8 cellular contexts compared by ENCODE assay signal in genomic region chr1:231626535-231626950, GRCh38. TPM values are rescaled to one million over a fixed set of nuclear protein-coding genes. Genes with fewer than 3 reads are reported as not detected.
DNase-seq lines count a peak whose midpoint lies in the region; ATAC-seq and TF ChIP-seq lines count a peak whose summit lies in the region.

DISC1 (plus strand) TSS chr1:231626790; CDS start chr1:231626868, 78 bp downstream.

- peak within 1 kb of the TSS; percentile 92 to 96 (median 96) for H3K4me3 Mint-ChIP-seq in IgD-negative memory B cell
- peak within 1 kb of the TSS; percentile 88 to 98 (median 94) for H3K4me3 Mint-ChIP-seq in naive thymus-derived CD4-positive, alpha-beta T cell

- intact Hi-C loops in naive thymus-derived CD4-positive, alpha-beta T cell (cut with micrococcal nuclease): loop anchor here (1.0 to 10.0 kb wide), 6 partner anchors 14 to 982 kb away; partner anchors contain the start of genes TSNAX (in 2 of the 2), ARV1 (in 1 of the 2), COG2 (in 1 of the 2) and SPRTN (in 1 of the 2)

- H3K36me3 Mint-ChIP-seq in IgD-negative memory B cell: no peaks in the 10 kb centered on the region
- peaks cover 0 to 4% (median 0%) of the 10 kb centered on the region in 5 donors for H3K36me3 Mint-ChIP-seq in naive thymus-derived CD4-positive, alpha-beta T cell

- no peaks in the 10 kb centered on the region for H3K27me3 ChIP-seq in naive thymus-derived CD4-positive, alpha-beta T cell (ENCODE audit: control insufficient read depth in 2 of 2, insufficient read depth in 2 of 2, low read length in 2 of 2)
- peaks cover 0 to 12% of the 10 kb centered on the region in 2 donors for H3K27me3 ChIP-seq in stomach smooth muscle (ENCODE audit: control insufficient read depth in 1 of 2, insufficient read depth in 2 of 2, low read length in 2 of 2)

- peaks cover 8 to 16% of the 10 kb centered on the region in 2 donors for H3K4me1 ChIP-seq in naive thymus-derived CD4-positive, alpha-beta T cell (ENCODE audit: control insufficient read depth in 2 of 2, insufficient read depth in 2 of 2, low read length in 2 of 2)
- H3K4me1 ChIP-seq in stomach smooth muscle (ENCODE audit: control insufficient read depth, insufficient read depth, low read length): peaks cover 17% of the 10 kb centered on the region

- DNase-seq in C1 segment of cervical spinal cord (lab: John Stamatoyannopoulos, UW) (peak in 13 of 14 donors; percentile 13 to 85 (median 65)), fibroblast of pulmonary artery (ENCODE audit: low read depth) (peak; percentile 84)
- peak; percentile 61 for DNase-seq in activated effector memory CD4-positive, alpha-beta T cell treated with Interleukin-2 at 50 U/mL for 16 hours
- peak; percentile 49 to 74 (median 70) for DNase-seq in naive thymus-derived CD4-positive, alpha-beta T cell

- no peaks in the 10 kb centered on the region for H3K9me3 ChIP-seq in naive thymus-derived CD4-positive, alpha-beta T cell (ENCODE audit: control insufficient read depth in 2 of 3, low read length in 3 of 3)
- H3K9me3 ChIP-seq in stomach smooth muscle (ENCODE audit: control insufficient read depth in 2 of 2, low read length in 2 of 2): no peaks in the 10 kb centered on the region

- ATAC-seq in GM21381 (IDR thresholded peaks at IDR 0.05; ENCODE audit: unreplicated experiment): peak; percentile 50
- peak; percentile 88 for ATAC-seq in naive thymus-derived CD4-positive, alpha-beta T cell

- H3K36me3 ChIP-seq in naive thymus-derived CD4-positive, alpha-beta T cell (ENCODE audit: control insufficient read depth in 2 of 3, insufficient read depth in 3 of 3, low read length in 3 of 3): peaks cover 0 to 4% (median 0%) of the 10 kb centered on the region in 3 experiments
- no peaks in the 10 kb centered on the region for H3K36me3 ChIP-seq in stomach smooth muscle (ENCODE audit: control insufficient read depth in 2 of 2, insufficient read depth in 2 of 2, low read length in 2 of 2)

- H3K27me3 Mint-ChIP-seq in IgD-negative memory B cell: peaks cover 19% of the 10 kb centered on the region
- H3K27me3 Mint-ChIP-seq in naive thymus-derived CD4-positive, alpha-beta T cell: peaks cover 0 to 36% (median 0%) of the 10 kb centered on the region in 5 donors

- POLR2A ChIA-PET in naive thymus-derived CD4-positive, alpha-beta T cell (lab: Charles Lee): interaction anchor here (0.6 to 2.3 kb wide), 7 partner anchors 9 to 289 kb away, joined by 3 to 11 read pairs (median 4); partner anchors contain the start of genes EXOC8 and SPRTN

- H3K4me1 Mint-ChIP-seq in IgD-negative memory B cell: peaks cover 9 to 22% (median 10%) of the 10 kb centered on the region in 3 donors
- H3K4me1 Mint-ChIP-seq in naive thymus-derived CD4-positive, alpha-beta T cell: peaks cover 17 to 52% (median 38%) of the 10 kb centered on the region in 7 donors

- CTCF ChIA-PET in naive thymus-derived CD4-positive, alpha-beta T cell (lab: Charles Lee): interaction anchor here (1.0 kb wide), 1 partner anchor 9 kb away, joined by 5 read pairs; no protein-coding TSS in a partner anchor

- no peak for TF ChIP-seq CTCF in fibroblast of pulmonary artery (IDR thresholded peaks at IDR 0.05; ENCODE audit: low read length, missing control alignments)

- peak within 1 kb of the TSS; percentile 60 for H3K27ac ChIP-seq in naive thymus-derived CD4-positive, alpha-beta T cell (ENCODE audit: low read depth, low read length)
- peak within 1 kb of the TSS; percentile 18 for H3K27ac ChIP-seq in stomach smooth muscle (ENCODE audit: low read length)

- peak within 1 kb of the TSS; percentile 42 to 44 for H3K9ac ChIP-seq in stomach smooth muscle (ENCODE audit: low read length in 2 of 2)

- H3K4me3 ChIP-seq in fibroblast of pulmonary artery (replicated peaks; ENCODE audit: low read depth, low read length) (peak within 1 kb of the TSS; percentile 78), stomach smooth muscle (ENCODE audit: low read length in 2 of 2) (peak within 1 kb of the TSS; percentile 64 to 76)
- peak within 1 kb of the TSS; percentile 74 for H3K4me3 ChIP-seq in naive thymus-derived CD4-positive, alpha-beta T cell (ENCODE audit: low read length)

- peak within 1 kb of the TSS in 2 of 3 donors; percentile 90 to 97 for H3K27ac Mint-ChIP-seq in IgD-negative memory B cell
- peak within 1 kb of the TSS; percentile 77 to 97 (median 92) for H3K27ac Mint-ChIP-seq in naive thymus-derived CD4-positive, alpha-beta T cell

- peaks cover 0 to 2% (median 0%) of the 10 kb centered on the region in 3 donors for H3K9me3 Mint-ChIP-seq in IgD-negative memory B cell
- H3K9me3 Mint-ChIP-seq in naive thymus-derived CD4-positive, alpha-beta T cell: peaks cover 0 to 2% (median 0%) of the 10 kb centered on the region in 11 donors

TF ChIP-seq in PFSK-1, 5 proteins besides CTCF, POLR2A, EP300 and RAD21:
- TF ChIP-seq SIN3A (IDR thresholded peaks at IDR 0.05; ENCODE audit: borderline replicate concordance, insufficient read depth, low read length): peak; percentile 77; the same call in 1 of the 2 replicates
- TF ChIP-seq POLR2AphosphoS5 (IDR thresholded peaks at IDR 0.05; ENCODE audit: low read depth, low read length): peak; percentile 52
- TF ChIP-seq FOXP2 (optimal IDR thresholded peaks at IDR 0.05; ENCODE audit: borderline replicate concordance, extremely low read depth, extremely low read length, insufficient read depth): peak; percentile 98
- TF ChIP-seq, protein P1, sequence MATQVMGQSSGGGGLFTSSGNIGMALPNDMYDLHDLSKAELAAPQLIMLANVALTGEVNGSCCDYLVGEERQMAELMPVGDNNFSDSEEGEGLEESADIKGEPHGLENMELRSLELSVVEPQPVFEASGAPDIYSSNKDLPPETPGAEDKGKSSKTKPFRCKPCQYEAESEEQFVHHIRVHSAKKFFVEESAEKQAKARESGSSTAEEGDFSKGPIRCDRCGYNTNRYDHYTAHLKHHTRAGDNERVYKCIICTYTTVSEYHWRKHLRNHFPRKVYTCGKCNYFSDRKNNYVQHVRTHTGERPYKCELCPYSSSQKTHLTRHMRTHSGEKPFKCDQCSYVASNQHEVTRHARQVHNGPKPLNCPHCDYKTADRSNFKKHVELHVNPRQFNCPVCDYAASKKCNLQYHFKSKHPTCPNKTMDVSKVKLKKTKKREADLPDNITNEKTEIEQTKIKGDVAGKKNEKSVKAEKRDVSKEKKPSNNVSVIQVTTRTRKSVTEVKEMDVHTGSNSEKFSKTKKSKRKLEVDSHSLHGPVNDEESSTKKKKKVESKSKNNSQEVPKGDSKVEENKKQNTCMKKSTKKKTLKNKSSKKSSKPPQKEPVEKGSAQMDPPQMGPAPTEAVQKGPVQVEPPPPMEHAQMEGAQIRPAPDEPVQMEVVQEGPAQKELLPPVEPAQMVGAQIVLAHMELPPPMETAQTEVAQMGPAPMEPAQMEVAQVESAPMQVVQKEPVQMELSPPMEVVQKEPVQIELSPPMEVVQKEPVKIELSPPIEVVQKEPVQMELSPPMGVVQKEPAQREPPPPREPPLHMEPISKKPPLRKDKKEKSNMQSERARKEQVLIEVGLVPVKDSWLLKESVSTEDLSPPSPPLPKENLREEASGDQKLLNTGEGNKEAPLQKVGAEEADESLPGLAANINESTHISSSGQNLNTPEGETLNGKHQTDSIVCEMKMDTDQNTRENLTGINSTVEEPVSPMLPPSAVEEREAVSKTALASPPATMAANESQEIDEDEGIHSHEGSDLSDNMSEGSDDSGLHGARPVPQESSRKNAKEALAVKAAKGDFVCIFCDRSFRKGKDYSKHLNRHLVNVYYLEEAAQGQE (IDR thresholded peaks at IDR 0.05; ENCODE audit: insufficient read depth in 1 of 2, low read depth in 2 of 2, low read length in 2 of 2): no peak
- 0 out of 2 replicates have a peak, but pooled peaks have one; percentile 53 for TF ChIP-seq TAF1 (IDR thresholded peaks at IDR 0.05; ENCODE audit: borderline replicate concordance, insufficient read depth, low read length)

RNA-seq across cellular contexts. Expression of gene DISC1, which starts in this region (rescaled TPM):
- polyA plus RNA-seq in IgD-negative memory B cell: 0.68 TPM
- polyA plus RNA-seq in PFSK-1 (2012; ENCODE audit: insufficient read length, low read depth): 2.3 TPM
- 10 to 100 TPM; 17.1 to 33.8 (median 23.5) TPM for total RNA-seq in naive thymus-derived CD4-positive, alpha-beta T cell
- 1 to 10 TPM; 7.8 to 9.0 TPM for polyA plus RNA-seq in naive thymus-derived CD4-positive, alpha-beta T cell

Comparison
In these comparisons a context has a peak if more than half of its experiments do, and no peak if none do; other contexts are left out.
1. Peak in every context shown above with its lines: DNase-seq, ATAC-seq, H3K4me3 ChIP-seq and H3K27ac ChIP-seq.